ENCODE assay signal across 22 cellular contexts in the genomic region with DNA sequence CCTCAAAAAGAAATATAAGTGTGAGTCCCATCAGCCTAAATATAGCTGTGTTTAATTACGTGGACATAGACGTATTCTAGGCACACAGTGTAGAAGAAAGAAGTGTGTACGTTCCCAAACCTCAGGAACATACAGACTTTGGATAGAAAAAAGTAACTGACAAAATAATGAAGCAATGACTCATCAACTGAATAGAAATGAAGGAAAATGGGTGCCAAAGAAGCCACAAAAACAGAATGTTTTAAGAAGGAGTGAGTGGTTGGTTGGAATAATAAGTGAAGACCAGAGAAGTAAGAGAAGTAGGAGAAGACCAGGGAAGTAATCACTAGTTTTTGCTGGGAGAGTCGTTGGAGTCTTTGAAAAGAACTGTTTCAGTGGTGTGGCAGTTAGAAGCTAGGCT.
"Had no signal": no experiment of that assay in that cellular context is flagged by ENCODE, and none has a peak within 500 bp of the region (broad histone marks: within the 10 kb centered on the region; RNA-seq: fewer than 3 reads in every experiment).

No MANE protein-coding gene starts in this region.

- H3K27ac ChIP-seq: esophagus muscularis mucosa, foreskin keratinocyte, hepatocyte, lower lobe of right lung, neutrophil, spleen, thyroid gland had no signal

- H3K4me3 ChIP-seq: esophagus muscularis mucosa, hepatocyte, lower lobe of right lung, spleen, thyroid gland had no signal

- H3K36me3 ChIP-seq: esophagus muscularis mucosa, lower lobe of right lung, neutrophil, spleen, thyroid gland had no signal

- ATAC-seq: activated CD4-positive, alpha-beta T cell treated with anti-CD3 and anti-CD28 coated beads for 36 hours; foreskin keratinocyte; lower lobe of right lung; natural killer cell; stimulated activated naive B cell treated with anti-CD40 and anti-IgM and Interleukin-4, amounts not matched to agents 10 μg/mL and 1 μg/mL and 100 μg/mL, for 72 hours; T-cell; WTC11 had no signal

- H3K9me3 ChIP-seq: esophagus muscularis mucosa, lower lobe of right lung, neutrophil, thyroid gland had no signal

- H3K27me3 ChIP-seq: esophagus muscularis mucosa, foreskin keratinocyte, hepatocyte, neutrophil, spleen, thyroid gland had no signal

- H2AFZ ChIP-seq: hepatocyte had no signal

- H3K9me3 Mint-ChIP-seq: WTC11 had no signal

- DNase-seq: activated CD4-positive, alpha-beta memory T cell treated with anti-CD3 and anti-CD28 coated beads for 36 hours; activated CD4-positive, alpha-beta T cell treated with anti-CD3 and anti-CD28 coated beads for 36 hours; activated naive CD4-positive, alpha-beta T cell; activated naive CD8-positive, alpha-beta T cell treated with anti-CD3 and anti-CD28 coated beads, Interleukin-2, amount 10 ng/mL, durations not matched to agents 7 days and 5 days; activated T-cell treated with anti-CD3 and anti-CD28 coated beads for 4 hours; amygdala; dermis blood vessel endothelial cell; effector memory CD4-positive, alpha-beta T cell; foreskin keratinocyte; islet precursor cell; lower lobe of right lung; natural killer cell; posterior cingulate gyrus; retina; spleen; stimulated activated naive B cell treated with anti-CD40 and anti-IgM and Interleukin-4, amounts not matched to agents 10 μg/mL and 1 μg/mL and 100 μg/mL, for 72 hours; T-cell; thyroid gland had no signal

- H3K27ac Mint-ChIP-seq: activated CD4-positive, alpha-beta memory T cell treated with anti-CD3 and anti-CD28 coated beads for 36 hours; activated CD4-positive, alpha-beta T cell treated with anti-CD3 and anti-CD28 coated beads for 36 hours; activated naive CD8-positive, alpha-beta T cell treated with anti-CD3 and anti-CD28 coated beads, Interleukin-2, amount 10 ng/mL, durations not matched to agents 7 days and 5 days; natural killer cell; stimulated activated naive B cell treated with anti-CD40 and anti-IgM and Interleukin-4, amounts not matched to agents 10 μg/mL and 1 μg/mL and 100 μg/mL, for 72 hours; T-cell; WTC11 had no signal

- H3K4me2 ChIP-seq: hepatocyte had no signal

- H3K36me3 Mint-ChIP-seq: activated CD4-positive, alpha-beta memory T cell treated with anti-CD3 and anti-CD28 coated beads for 36 hours; activated naive CD8-positive, alpha-beta T cell treated with anti-CD3 and anti-CD28 coated beads, Interleukin-2, amount 10 ng/mL, durations not matched to agents 7 days and 5 days; stimulated activated naive B cell treated with anti-CD40 and anti-IgM and Interleukin-4, amounts not matched to agents 10 μg/mL and 1 μg/mL and 100 μg/mL, for 72 hours; T-cell; WTC11 had no signal

- H3K27me3 Mint-ChIP-seq: activated CD4-positive, alpha-beta memory T cell treated with anti-CD3 and anti-CD28 coated beads for 36 hours; activated CD4-positive, alpha-beta T cell treated with anti-CD3 and anti-CD28 coated beads for 36 hours; activated naive CD8-positive, alpha-beta T cell treated with anti-CD3 and anti-CD28 coated beads, Interleukin-2, amount 10 ng/mL, durations not matched to agents 7 days and 5 days; stimulated activated naive B cell treated with anti-CD40 and anti-IgM and Interleukin-4, amounts not matched to agents 10 μg/mL and 1 μg/mL and 100 μg/mL, for 72 hours; T-cell had no signal

- H3K4me3 Mint-ChIP-seq: activated CD4-positive, alpha-beta memory T cell treated with anti-CD3 and anti-CD28 coated beads for 36 hours; activated CD4-positive, alpha-beta T cell treated with anti-CD3 and anti-CD28 coated beads for 36 hours; activated naive CD8-positive, alpha-beta T cell treated with anti-CD3 and anti-CD28 coated beads, Interleukin-2, amount 10 ng/mL, durations not matched to agents 7 days and 5 days; natural killer cell; stimulated activated naive B cell treated with anti-CD40 and anti-IgM and Interleukin-4, amounts not matched to agents 10 μg/mL and 1 μg/mL and 100 μg/mL, for 72 hours; T-cell; WTC11 had no signal

- H3K4me1 Mint-ChIP-seq: activated CD4-positive, alpha-beta T cell treated with anti-CD3 and anti-CD28 coated beads for 36 hours; activated naive CD8-positive, alpha-beta T cell treated with anti-CD3 and anti-CD28 coated beads, Interleukin-2, amount 10 ng/mL, durations not matched to agents 7 days and 5 days; natural killer cell; stimulated activated naive B cell treated with anti-CD40 and anti-IgM and Interleukin-4, amounts not matched to agents 10 μg/mL and 1 μg/mL and 100 μg/mL, for 72 hours; T-cell had no signal

- H3K4me1 ChIP-seq: foreskin keratinocyte, lower lobe of right lung, spleen, thyroid gland had no signal

- H3K79me2 ChIP-seq: hepatocyte had no signal
